1 cellular context compared by ENCODE assay signal in the genomic region with DNA sequence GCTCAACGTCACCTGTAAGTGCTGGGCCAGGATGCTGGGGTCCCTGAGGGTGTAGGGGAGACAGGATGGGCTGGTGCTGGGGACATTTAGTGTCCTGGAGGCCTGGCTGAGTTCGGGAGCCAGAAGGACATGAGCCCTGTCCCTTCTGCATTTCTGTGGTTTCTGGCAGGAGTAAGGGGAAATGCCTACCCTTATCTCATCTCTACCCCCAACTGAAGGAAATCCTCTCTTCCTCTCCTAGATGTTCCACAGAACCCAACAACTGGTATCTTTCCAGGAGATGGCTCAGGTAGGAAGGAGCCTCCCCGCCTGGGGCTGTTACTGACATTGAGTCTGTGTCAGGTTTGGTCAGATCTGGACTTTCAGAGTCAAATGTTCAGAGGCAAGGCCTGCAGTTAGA.
TF ChIP-seq lines count a peak whose summit lies in the region.

No MANE protein-coding gene starts in this region.

TF ChIP-seq in HepG2, 621 proteins besides CTCF, POLR2A, EP300 and RAD21:
- TF ChIP-seq, protein P1, sequence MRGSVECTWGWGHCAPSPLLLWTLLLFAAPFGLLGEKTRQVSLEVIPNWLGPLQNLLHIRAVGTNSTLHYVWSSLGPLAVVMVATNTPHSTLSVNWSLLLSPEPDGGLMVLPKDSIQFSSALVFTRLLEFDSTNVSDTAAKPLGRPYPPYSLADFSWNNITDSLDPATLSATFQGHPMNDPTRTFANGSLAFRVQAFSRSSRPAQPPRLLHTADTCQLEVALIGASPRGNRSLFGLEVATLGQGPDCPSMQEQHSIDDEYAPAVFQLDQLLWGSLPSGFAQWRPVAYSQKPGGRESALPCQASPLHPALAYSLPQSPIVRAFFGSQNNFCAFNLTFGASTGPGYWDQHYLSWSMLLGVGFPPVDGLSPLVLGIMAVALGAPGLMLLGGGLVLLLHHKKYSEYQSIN (CRISPR knock-in tag; IDR thresholded peaks at IDR 0.05; ENCODE audit: borderline replicate concordance), result no peak
- no peak for TF ChIP-seq ZNF329 (CRISPR knock-in tag; IDR thresholded peaks at IDR 0.05; ENCODE audit: low read depth)
- TF ChIP-seq, protein P2, sequence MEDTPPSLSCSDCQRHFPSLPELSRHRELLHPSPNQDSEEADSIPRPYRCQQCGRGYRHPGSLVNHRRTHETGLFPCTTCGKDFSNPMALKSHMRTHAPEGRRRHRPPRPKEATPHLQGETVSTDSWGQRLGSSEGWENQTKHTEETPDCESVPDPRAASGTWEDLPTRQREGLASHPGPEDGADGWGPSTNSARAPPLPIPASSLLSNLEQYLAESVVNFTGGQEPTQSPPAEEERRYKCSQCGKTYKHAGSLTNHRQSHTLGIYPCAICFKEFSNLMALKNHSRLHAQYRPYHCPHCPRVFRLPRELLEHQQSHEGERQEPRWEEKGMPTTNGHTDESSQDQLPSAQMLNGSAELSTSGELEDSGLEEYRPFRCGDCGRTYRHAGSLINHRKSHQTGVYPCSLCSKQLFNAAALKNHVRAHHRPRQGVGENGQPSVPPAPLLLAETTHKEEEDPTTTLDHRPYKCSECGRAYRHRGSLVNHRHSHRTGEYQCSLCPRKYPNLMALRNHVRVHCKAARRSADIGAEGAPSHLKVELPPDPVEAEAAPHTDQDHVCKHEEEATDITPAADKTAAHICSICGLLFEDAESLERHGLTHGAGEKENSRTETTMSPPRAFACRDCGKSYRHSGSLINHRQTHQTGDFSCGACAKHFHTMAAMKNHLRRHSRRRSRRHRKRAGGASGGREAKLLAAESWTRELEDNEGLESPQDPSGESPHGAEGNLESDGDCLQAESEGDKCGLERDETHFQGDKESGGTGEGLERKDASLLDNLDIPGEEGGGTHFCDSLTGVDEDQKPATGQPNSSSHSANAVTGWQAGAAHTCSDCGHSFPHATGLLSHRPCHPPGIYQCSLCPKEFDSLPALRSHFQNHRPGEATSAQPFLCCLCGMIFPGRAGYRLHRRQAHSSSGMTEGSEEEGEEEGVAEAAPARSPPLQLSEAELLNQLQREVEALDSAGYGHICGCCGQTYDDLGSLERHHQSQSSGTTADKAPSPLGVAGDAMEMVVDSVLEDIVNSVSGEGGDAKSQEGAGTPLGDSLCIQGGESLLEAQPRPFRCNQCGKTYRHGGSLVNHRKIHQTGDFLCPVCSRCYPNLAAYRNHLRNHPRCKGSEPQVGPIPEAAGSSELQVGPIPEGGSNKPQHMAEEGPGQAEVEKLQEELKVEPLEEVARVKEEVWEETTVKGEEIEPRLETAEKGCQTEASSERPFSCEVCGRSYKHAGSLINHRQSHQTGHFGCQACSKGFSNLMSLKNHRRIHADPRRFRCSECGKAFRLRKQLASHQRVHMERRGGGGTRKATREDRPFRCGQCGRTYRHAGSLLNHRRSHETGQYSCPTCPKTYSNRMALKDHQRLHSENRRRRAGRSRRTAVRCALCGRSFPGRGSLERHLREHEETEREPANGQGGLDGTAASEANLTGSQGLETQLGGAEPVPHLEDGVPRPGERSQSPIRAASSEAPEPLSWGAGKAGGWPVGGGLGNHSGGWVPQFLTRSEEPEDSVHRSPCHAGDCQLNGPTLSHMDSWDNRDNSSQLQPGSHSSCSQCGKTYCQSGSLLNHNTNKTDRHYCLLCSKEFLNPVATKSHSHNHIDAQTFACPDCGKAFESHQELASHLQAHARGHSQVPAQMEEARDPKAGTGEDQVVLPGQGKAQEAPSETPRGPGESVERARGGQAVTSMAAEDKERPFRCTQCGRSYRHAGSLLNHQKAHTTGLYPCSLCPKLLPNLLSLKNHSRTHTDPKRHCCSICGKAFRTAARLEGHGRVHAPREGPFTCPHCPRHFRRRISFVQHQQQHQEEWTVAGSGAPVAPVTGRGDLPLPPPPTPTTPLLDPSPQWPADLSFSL (CRISPR knock-in tag; IDR thresholded peaks at IDR 0.05), result no peak
- TF ChIP-seq PAF1 (CRISPR knock-in tag; IDR thresholded peaks at IDR 0.05), result no peak
- TF ChIP-seq, protein P3, sequence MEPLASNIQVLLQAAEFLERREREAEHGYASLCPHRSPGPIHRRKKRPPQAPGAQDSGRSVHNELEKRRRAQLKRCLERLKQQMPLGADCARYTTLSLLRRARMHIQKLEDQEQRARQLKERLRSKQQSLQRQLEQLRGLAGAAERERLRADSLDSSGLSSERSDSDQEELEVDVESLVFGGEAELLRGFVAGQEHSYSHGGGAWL (CRISPR knock-in tag; IDR thresholded peaks at IDR 0.05), result no peak
- TF ChIP-seq KDM2A (CRISPR knock-in tag; IDR thresholded peaks at IDR 0.05; ENCODE audit: borderline replicate concordance, low read depth), result no peak
